ENCODE assay signal across 8 cellular contexts in genomic region chr20:41029150-41029872, GRCh38. TPM values are rescaled to one million over a fixed set of nuclear protein-coding genes. Genes with fewer than 3 reads are reported as not detected.
A peak's percentile ranks its signal among the peaks of the same experiment; 100 is the strongest.
DNase-seq lines count a peak whose midpoint lies in the region; ATAC-seq and TF ChIP-seq lines count a peak whose summit lies in the region.

No MANE protein-coding gene starts in this region.

- H3K36me3 ChIP-seq in spleen, result no peaks in the 10 kb centered on the region

- ATAC-seq in GM18909 (IDR thresholded peaks at IDR 0.05; ENCODE audit: poor library complexity, unreplicated experiment), result peak; percentile 29
- ATAC-seq in HG03439 (IDR thresholded peaks at IDR 0.05; ENCODE audit: unreplicated experiment), result peak; percentile 22

- H3K27me3 ChIP-seq in spleen (replicated peaks in 1 of 7), result no peaks in the 10 kb centered on the region

- no peak for TF ChIP-seq POLR2A in spleen (IDR thresholded peaks at IDR 0.05)

- peaks cover 47 to 59% (median 53%) of the 10 kb centered on the region in 6 donors for H3K4me1 ChIP-seq in spleen

- 0 to 1% (median 0%) methylated on average over 36 to 68 of the region's 68 CpGs for WGBS in spleen, 5 donors

- TF ChIP-seq CTCF in AG09309 (IDR thresholded peaks at IDR 0.05; ENCODE audit: control insufficient read depth, insufficient read depth, low read depth, low read length, missing control alignments) (no peak), astrocyte of the spinal cord (IDR thresholded peaks at IDR 0.05; ENCODE audit: low read depth, low read length) (no peak), spleen (IDR thresholded peaks at IDR 0.05 in 8 of 11, conservative IDR thresholded peaks at IDR 0.05 in 3 of 11) (no peak)

- H3K9me3 ChIP-seq in spleen, result no peaks in the 10 kb centered on the region

- H3K27ac ChIP-seq in spleen, result peak overlapping the region; percentile 93 to 100 (median 97)

- DNase-seq in AG09309 (ENCODE audit: low read depth), result no peak
- peak; percentile 49 for DNase-seq in SK-N-DZ (ENCODE audit: low spot score)
- DNase-seq in astrocyte of the spinal cord (ENCODE audit: low read depth, low spot score), result no peak
- DNase-seq in spleen, result peak; percentile 91
- DNase-seq in A172 (ENCODE audit: low spot score), result no peak

- H3K4me3 ChIP-seq in AG09309 (ENCODE audit: control insufficient read depth, low read depth, low read length) (peak overlapping the region; percentile 53), astrocyte of the spinal cord (ENCODE audit: low read depth, low read length) (peak overlapping the region; percentile 53), iPS-11a (ENCODE audit: low read depth, low read length) (peak overlapping the region; percentile 90), spleen (peak overlapping the region; percentile 50 to 95 (median 80))

- in situ Hi-C loops in astrocyte of the spinal cord (cut with HindIII; ENCODE audit: low sequenced_read_pairs), result no loop called here

- intact Hi-C loops in spleen (cut with DNase I; ENCODE audit: low total_unique reads), result no loop called here

RNA-seq across cellular contexts. Expression of gene TOP1, which starts 0.7 kb away (rescaled TPM):
- polyA plus RNA-seq in SK-N-DZ (2014; cell fraction: cytosol; rRNA removed), result 27.6 and 27.7 TPM in 2 replicates
- polyA plus RNA-seq in SK-N-DZ (2014; cell fraction: nucleus; rRNA removed), result 27.3 and 45.7 TPM in 2 replicates
- total RNA-seq in spleen, result 10 to 100 TPM; 40.3 to 74.6 (median 52.7) TPM
- 10 to 100 TPM; 20.7 to 32.0 (median 27.4) TPM for polyA plus RNA-seq in spleen
- 16.7 and 17.9 TPM in 2 replicates for total RNA-seq in A172 (2014; rRNA removed; shearing (Covaris generic))

Comparison
In these comparisons a context has a peak if more than half of its experiments do, and no peak if none do; other contexts are left out.
1. DNase-seq: peak in SK-N-DZ (single experiment) and spleen (single experiment); none in AG09309 (single experiment), astrocyte of the spinal cord (single experiment) and A172 (single experiment).
2. Peak in every context shown above with its lines, with median percentiles within 50 percentile points of each other: H3K4me3 ChIP-seq.